8 cellular contexts compared by ENCODE assay signal in the genomic region with DNA sequence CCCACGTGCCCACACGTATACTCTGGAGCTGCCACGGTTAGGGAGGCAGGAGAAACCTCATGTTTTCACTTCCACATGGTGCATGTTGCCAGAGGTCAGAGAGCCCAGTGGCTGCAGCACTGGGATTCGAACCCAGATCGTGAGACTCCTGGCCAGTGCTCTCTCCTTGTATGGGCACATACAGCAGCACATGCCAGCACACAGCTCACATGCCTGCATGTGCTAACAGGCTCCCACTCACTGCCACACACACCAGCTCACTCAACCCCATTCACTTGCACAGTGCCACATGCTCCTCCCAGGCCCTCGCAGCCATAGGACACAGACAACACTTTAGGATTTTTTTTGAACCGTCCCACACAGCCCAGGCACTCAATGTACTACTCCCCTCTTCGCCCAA. TPM values are rescaled to one million over a fixed set of nuclear protein-coding genes. Genes with fewer than 3 reads are reported as not detected.
DNase-seq lines count a peak whose midpoint lies in the region; ATAC-seq, FAIRE-seq and TF ChIP-seq lines count a peak whose summit lies in the region.

No MANE protein-coding gene starts in this region.

- in situ Hi-C loops in HepG2 (cut with HindIII; ENCODE audit: extremely low pct_ligation_motif_present, low pct_unique_long_range_greater_than_20kb): loop anchor here (10.0 kb wide), 1 partner anchor 215 kb away; no protein-coding TSS in a partner anchor

- TF ChIP-seq EP300 in HepG2 (IDR thresholded peaks at IDR 0.05; ENCODE audit: low read depth in 2 of 2, low read length in 2 of 2) (no peak), HepG2 (CRISPR knock-in tag; IDR thresholded peaks at IDR 0.05; ENCODE audit: borderline replicate concordance) (no peak)

- CTCF ChIA-PET in HepG2 (lab: Yijun Ruan, JAX; ENCODE audit: low intra/inter-chr PET ratio, low total read pairs): no interaction called here

- H3K79me2 ChIP-seq in HepG2 (ENCODE audit: insufficient read depth, low read length): no peaks in the 10 kb centered on the region

- no peak for TF ChIP-seq POLR2A in HepG2 (IDR thresholded peaks at IDR 0.05; ENCODE audit: insufficient read depth in 1 of 2, low read depth in 2 of 2, low read length in 2 of 2)
- TF ChIP-seq POLR2A in right lobe of liver (IDR thresholded peaks at IDR 0.05): no peak

- no peak for FAIRE-seq in HepG2 (lab: Jason Lieb, UNC)

- POLR2A ChIA-PET in HepG2 (lab: Yijun Ruan, JAX): interaction anchor here (0.9 to 3.2 kb wide), 5 partner anchors 20 to 87 kb away, joined by 3 to 9 read pairs (median 4); partner anchors contain the start of genes CUEDC1 and MRPS23

- TF ChIP-seq CTCF in HepG2 (CRISPR knock-in tag; IDR thresholded peaks at IDR 0.05) (no peak), right lobe of liver (IDR thresholded peaks at IDR 0.05) (no peak)

- H4K20me1 ChIP-seq in HepG2 (ENCODE audit: insufficient read depth, low read length): no peaks in the 10 kb centered on the region

- no peaks in the 10 kb centered on the region for H3K9me3 ChIP-seq in HepG2 (ENCODE audit: low read length)
- H3K9me3 ChIP-seq in right lobe of liver: no peaks in the 10 kb centered on the region
- no peaks in the 10 kb centered on the region for H3K9me3 ChIP-seq in ectodermal cell (ENCODE audit: control insufficient read depth, low read length)
- H3K9me3 ChIP-seq in muscle layer of duodenum (ENCODE audit: control insufficient read depth in 1 of 2, low read length in 2 of 2): no peaks in the 10 kb centered on the region

- intact Hi-C loops in HepG2 (cut with micrococcal nuclease; ENCODE audit: unreplicated experiment): no loop called here
- intact Hi-C loops in right lobe of liver (cut with DNase I): loop anchor here in 1 of 2 donors (10.0 kb wide), 1 partner anchor 85 kb away; the partner anchor contains the start of gene VEZF1

- ATAC-seq in HepG2 (no peak), right lobe of liver (no peak), HG02981 (IDR thresholded peaks at IDR 0.05; ENCODE audit: unreplicated experiment) (no peak)

- H3K27me3 ChIP-seq in HepG2 (ENCODE audit: control insufficient read depth in 1 of 2, insufficient read depth in 2 of 2, low read length in 2 of 2) (no peaks in the 10 kb centered on the region), right lobe of liver (no peaks in the 10 kb centered on the region), ectodermal cell (ENCODE audit: control insufficient read depth, insufficient read depth, low read length, poor library complexity, severe bottlenecking) (no peaks in the 10 kb centered on the region), muscle layer of duodenum (ENCODE audit: low read depth, low read length) (no peaks in the 10 kb centered on the region)

- no peaks in the 10 kb centered on the region for H3K36me3 ChIP-seq in HepG2 (replicated peaks in 1 of 2; ENCODE audit: control insufficient read depth in 1 of 2, insufficient read depth in 2 of 2, low read length in 2 of 2)
- no peaks in the 10 kb centered on the region for H3K36me3 ChIP-seq in right lobe of liver
- H3K36me3 ChIP-seq in ectodermal cell (ENCODE audit: control insufficient read depth, insufficient read depth, low read length): no peaks in the 10 kb centered on the region
- H3K36me3 ChIP-seq in muscle layer of duodenum (ENCODE audit: control insufficient read depth in 1 of 2, insufficient read depth in 2 of 2, low read length in 2 of 2): no peaks in the 10 kb centered on the region

- TF ChIP-seq RAD21 in HepG2 (CRISPR knock-in tag; IDR thresholded peaks at IDR 0.05): no peak

- 0 out of 2 replicates have a peak overlapping the region, but pooled peaks have one; percentile 4 for H3K4me2 ChIP-seq in HepG2 (ENCODE audit: low read depth, low read length)

- no peak overlapping the region for H2AFZ ChIP-seq in HepG2 (ENCODE audit: low read length)

- H3K9ac ChIP-seq in HepG2 (ENCODE audit: insufficient read depth, low read depth, low read length): peak overlapping the region; percentile 24

- whole genome bisulfite sequencing in HepG2 (ENCODE audit: low lambda C conversion rate): 96% methylated on average over 6 of the region's 8 CpGs
- 65% methylated on average over 4 of the region's 8 CpGs for WGBS in right lobe of liver (ENCODE audit: insufficient coverage, low coverage, low lambda C conversion rate, missing lambda C conversion rate)
- WGBS in ectodermal cell, 2 experiments: 77 to 80% methylated on average over 8 of the region's 8 CpGs

- H3K27ac ChIP-seq in HepG2 (ENCODE audit: extremely low read length, insufficient read depth, low read length) (no peak overlapping the region), right lobe of liver (peak overlapping the region in 1 of 3 donors; percentile 10), ectodermal cell (ENCODE audit: insufficient read depth, low read depth, low read length, poor library complexity, severe bottlenecking) (peak overlapping the region; percentile 76), muscle layer of duodenum (ENCODE audit: low read length) (peak overlapping the region; percentile 88)

- no TSS peak for BruUV-seq in HepG2 (replicated peaks; lab: Mats Ljungman, UMichigan)

- H3K4me3 ChIP-seq in HepG2 (replicated peaks in 1 of 3; ENCODE audit: insufficient read depth in 1 of 3, low read depth in 2 of 3, low read length in 3 of 3) (no peak overlapping the region), right lobe of liver (no peak overlapping the region), ectodermal cell (ENCODE audit: insufficient read depth, low read depth, low read length) (no peak overlapping the region), muscle layer of duodenum (ENCODE audit: low read depth in 1 of 2, low read length in 2 of 2) (no peak overlapping the region)

- H3K4me1 ChIP-seq in HepG2 (ENCODE audit: insufficient read depth, low read length) (peaks cover 80% of the 10 kb centered on the region), right lobe of liver (peaks cover 0 to 31% (median 3%) of the 10 kb centered on the region in 4 donors), ectodermal cell (ENCODE audit: control insufficient read depth, insufficient read depth, low read length) (peaks cover 35% of the 10 kb centered on the region), muscle layer of duodenum (ENCODE audit: control insufficient read depth in 1 of 2, insufficient read depth in 2 of 2, low read length in 2 of 2) (peaks cover 52 to 92% of the 10 kb centered on the region in 2 donors)

- DNase-seq in HepG2 (ENCODE audit: low spot score) (no peak), right lobe of liver (no peak), NCI-H510A treated with DMSO at 0.1 percent for 48 hours (lab: John Stamatoyannopoulos, UW) (no peak), NCI-H2227 treated with DMSO at 0.1 percent for 48 hours (lab: John Stamatoyannopoulos, UW) (no peak), hepatic stellate cell (ENCODE audit: low spot score) (no peak)

RNA-seq across cellular contexts. Expression of gene MRPS23, which starts 49.5 kb away (rescaled TPM):
- total RNA-seq in HepG2 (2016; rRNA removed; fragmentation: Illumina TruSeq; extraction: Trizol) (181 and 283 TPM in 2 replicates), right lobe of liver (10 to 100 TPM; 13.0 to 23.0 (median 15.2) TPM)
- total RNA-seq in HepG2 (2016; cell fraction: cytosol; rRNA removed; fragmentation: Illumina TruSeq; extraction: Trizol; ENCODE audit: low read depth): 33.9 and 36.7 TPM in 2 replicates
- total RNA-seq in HepG2 (2016; cell fraction: insoluble cytoplasmic fraction; rRNA removed; fragmentation: Illumina TruSeq; extraction: Trizol): 189 and 325 TPM in 2 replicates
- 47.2 and 48.2 TPM in 2 replicates for total RNA-seq in HepG2 (2016; cell fraction: membrane; rRNA removed; fragmentation: Illumina TruSeq; extraction: Trizol)
- 63.9 and 73.7 TPM in 2 replicates for total RNA-seq in HepG2 (2016; cell fraction: nucleus; rRNA removed; fragmentation: Illumina TruSeq; extraction: Trizol)
- polyA plus RNA-seq in HepG2 (2011; rRNA removed): 61.6 and 63.2 TPM in 2 replicates
- polyA plus RNA-seq in HepG2 (2011; cell fraction: cytosol; rRNA removed): 68.3 and 71.0 TPM in 2 replicates
- 11.6 and 14.2 TPM in 2 replicates for polyA plus RNA-seq in HepG2 (2011; cell fraction: nucleus; rRNA removed)
- 78.3 and 78.8 TPM in 2 replicates for polyA plus RNA-seq in HepG2 (2012)
- 26.6 and 30.8 TPM in 2 replicates for polyA plus RNA-seq in HepG2 (2016; cell fraction: cytosol; fragmentation: Illumina TruSeq; extraction: Trizol; ENCODE audit: low read depth)
- 249 and 259 TPM in 2 replicates for polyA plus RNA-seq in HepG2 (2016; cell fraction: insoluble cytoplasmic fraction; fragmentation: Illumina TruSeq; extraction: Trizol; ENCODE audit: low read depth)
- 32.0 and 32.5 TPM in 2 replicates for polyA plus RNA-seq in HepG2 (2016; cell fraction: membrane; fragmentation: Illumina TruSeq; extraction: Trizol; ENCODE audit: low read depth)
- polyA plus RNA-seq in HepG2 (2016; cell fraction: nucleus; fragmentation: Illumina TruSeq; extraction: Trizol; ENCODE audit: insufficient read depth, low read depth): 75.9 and 84.0 TPM in 2 replicates
- 47.3 and 53.2 TPM in 2 replicates for polyA minus RNA-seq in HepG2 (2011; rRNA and poly(A)+ RNA removed; ENCODE audit: low replicate concordance)
- 28.0 and 33.9 TPM in 2 replicates for polyA minus RNA-seq in HepG2 (2011; cell fraction: cytosol; rRNA and poly(A)+ RNA removed)
- 17.3 and 18.9 TPM in 2 replicates for polyA minus RNA-seq in HepG2 (2011; cell fraction: nucleus; rRNA and poly(A)+ RNA removed)
- 40.3 TPM for polyA plus RNA-seq in ectodermal cell (2013, experiment 1 of 4)
- 42.0 TPM for polyA plus RNA-seq in ectodermal cell (2013, experiment 2 of 4)
- polyA plus RNA-seq in ectodermal cell (2013, experiment 3 of 4): 31.9 TPM
- polyA plus RNA-seq in ectodermal cell (2013, experiment 4 of 4): 38.3 TPM

RNA-seq across cellular contexts. Expression of gene CUEDC1, which starts 55.8 kb away (rescaled TPM):
- total RNA-seq in HepG2 (2016; rRNA removed; fragmentation: Illumina TruSeq; extraction: Trizol) (4.2 and 7.4 TPM in 2 replicates), right lobe of liver (1 to 10 TPM; 4.0 to 8.5 (median 5.5) TPM)
- total RNA-seq in HepG2 (2016; cell fraction: cytosol; rRNA removed; fragmentation: Illumina TruSeq; extraction: Trizol; ENCODE audit: low read depth): 4.1 and 4.7 TPM in 2 replicates
- 3.5 and 7.9 TPM in 2 replicates for total RNA-seq in HepG2 (2016; cell fraction: insoluble cytoplasmic fraction; rRNA removed; fragmentation: Illumina TruSeq; extraction: Trizol)
- total RNA-seq in HepG2 (2016; cell fraction: membrane; rRNA removed; fragmentation: Illumina TruSeq; extraction: Trizol): 7.6 and 8.6 TPM in 2 replicates
- total RNA-seq in HepG2 (2016; cell fraction: nucleus; rRNA removed; fragmentation: Illumina TruSeq; extraction: Trizol): 9.6 and 11.9 TPM in 2 replicates
- 12.9 and 14.4 TPM in 2 replicates for polyA plus RNA-seq in HepG2 (2011; rRNA removed)
- polyA plus RNA-seq in HepG2 (2011; cell fraction: cytosol; rRNA removed): 8.1 and 8.6 TPM in 2 replicates
- polyA plus RNA-seq in HepG2 (2011; cell fraction: nucleus; rRNA removed): 36.7 and 43.5 TPM in 2 replicates
- 9.8 and 10.2 TPM in 2 replicates for polyA plus RNA-seq in HepG2 (2012)
- 9.4 and 11.1 TPM in 2 replicates for polyA plus RNA-seq in HepG2 (2016; cell fraction: cytosol; fragmentation: Illumina TruSeq; extraction: Trizol; ENCODE audit: low read depth)
- 9.2 and 10.0 TPM in 2 replicates for polyA plus RNA-seq in HepG2 (2016; cell fraction: insoluble cytoplasmic fraction; fragmentation: Illumina TruSeq; extraction: Trizol; ENCODE audit: low read depth)
- polyA plus RNA-seq in HepG2 (2016; cell fraction: membrane; fragmentation: Illumina TruSeq; extraction: Trizol; ENCODE audit: low read depth): 15.4 and 16.0 TPM in 2 replicates
- polyA plus RNA-seq in HepG2 (2016; cell fraction: nucleus; fragmentation: Illumina TruSeq; extraction: Trizol; ENCODE audit: insufficient read depth, low read depth): 33.7 and 36.2 TPM in 2 replicates
- polyA minus RNA-seq in HepG2 (2011; rRNA and poly(A)+ RNA removed; ENCODE audit: low replicate concordance): 2.9 and 6.8 TPM in 2 replicates
- polyA minus RNA-seq in HepG2 (2011; cell fraction: cytosol; rRNA and poly(A)+ RNA removed): 5.1 and 7.3 TPM in 2 replicates
- polyA minus RNA-seq in HepG2 (2011; cell fraction: nucleus; rRNA and poly(A)+ RNA removed): 6.6 and 8.2 TPM in 2 replicates
- 32.6 TPM for polyA plus RNA-seq in ectodermal cell (2013, experiment 1 of 4)
- 26.0 TPM for polyA plus RNA-seq in ectodermal cell (2013, experiment 2 of 4)
- polyA plus RNA-seq in ectodermal cell (2013, experiment 3 of 4): 19.9 TPM
- polyA plus RNA-seq in ectodermal cell (2013, experiment 4 of 4): 21.5 TPM
